Comparison of ENCODE assay signal across 32 cellular contexts in genomic region chr13:97798171-97798821, GRCh38.
A peak's percentile ranks its signal among the peaks of the same experiment; 100 is the strongest.
DNase-seq lines count a peak whose midpoint lies in the region; ATAC-seq, FAIRE-seq and TF ChIP-seq lines count a peak whose summit lies in the region.
"Had no signal": no experiment of that assay in that cellular context is flagged by ENCODE, and none has a peak within 500 bp of the region (broad histone marks: within the 10 kb centered on the region; RNA-seq: fewer than 3 reads in every experiment).

No MANE protein-coding gene starts in this region.

- H3K36me3 ChIP-seq in GM23338 (ENCODE audit: insufficient read depth) (peaks cover 4% of the 10 kb centered on the region; the same call in 1 of the 2 replicates), bronchial epithelial cell (ENCODE audit: control insufficient read depth, insufficient read depth, low read length) (no peaks in the 10 kb centered on the region)
- H3K36me3 ChIP-seq: BE2C, heart left ventricle, pancreas, right atrium auricular region had no signal

- peak overlapping the region; percentile 11; the same call in 1 of the 2 replicates for H2AFZ ChIP-seq in GM23338

- H3K4me3 ChIP-seq in GM23338 = no peak overlapping the region
- no peak overlapping the region for H3K4me3 ChIP-seq in bronchial epithelial cell (ENCODE audit: low read depth, low read length)
- H3K4me3 ChIP-seq: body of pancreas, GM12878, heart left ventricle, lung, pancreas, right atrium auricular region, testis had no signal

- TF ChIP-seq CTCF in GM23338 (conservative IDR thresholded peaks at IDR 0.05; ENCODE audit: low read depth in 2 of 2) (no peak), bronchial epithelial cell (IDR thresholded peaks at IDR 0.05; ENCODE audit: insufficient read depth, low read length, severe bottlenecking) (no peak)

- no peaks in the 10 kb centered on the region for H3K79me2 ChIP-seq in GM23338 (replicated peaks; ENCODE audit: insufficient read depth)

- no peaks in the 10 kb centered on the region for H3K4me1 Mint-ChIP-seq in GM23338

- peak; percentile 41; the same call in 2 of the 3 replicates for ATAC-seq in GM23338
- ATAC-seq: body of pancreas, GM12878, Panc1, pancreas had no signal

- H3F3A ChIP-seq in GM23338 (replicated peaks; ENCODE audit: low read depth) = no peaks in the 10 kb centered on the region

- no peak overlapping the region for H3K4me2 ChIP-seq in GM23338
- H3K4me2 ChIP-seq: KMS-11 had no signal

- H3K9me2 ChIP-seq in GM23338 (ENCODE audit: insufficient read depth) = no peaks in the 10 kb centered on the region

- H3K36me3 Mint-ChIP-seq in GM23338 (ENCODE audit: low read depth) = peaks cover 12% of the 10 kb centered on the region

- H3K4me3 Mint-ChIP-seq in GM23338 = no peak overlapping the region
- H3K4me3 Mint-ChIP-seq: H9, nephron progenitor cell had no signal

- no peaks in the 10 kb centered on the region for H4K20me1 ChIP-seq in GM23338 (replicated peaks; ENCODE audit: insufficient read depth)

- TF ChIP-seq POLR2A in H54 (IDR thresholded peaks at IDR 0.05; ENCODE audit: low read depth, low read length) = no peak

- no peak for FAIRE-seq in bronchial epithelial cell (lab: Jason Lieb, UNC)
- no peak for FAIRE-seq in H54 (lab: Jason Lieb, UNC)
- FAIRE-seq: GM12878, pancreas, urothelium cell line had no signal

- H3K9me3 Mint-ChIP-seq in GM23338 = peaks cover 26% of the 10 kb centered on the region

- H3K27ac Mint-ChIP-seq in GM23338 = no peak overlapping the region
- H3K27ac Mint-ChIP-seq: H9, nephron progenitor cell had no signal

- DNase-seq in GM23338 (ENCODE audit: low spot score) (peak; percentile 4), bronchial epithelial cell (ENCODE audit: low read depth) (peak; percentile 37), head of caudate nucleus (peak; percentile 33 to 87 (median 70)), posterior cingulate gyrus (peak in 8 of 10 donors; percentile 43 to 93 (median 56)), iPS-NIHi11 (ENCODE audit: low spot score) (no peak), H54 (ENCODE audit: insufficient read length, low spot score) (no peak)
- no peak for DNase-seq in activated CD4-positive, alpha-beta T cell treated with anti-CD3 and anti-CD28 coated beads for 4 hours
- DNase-seq: ACHN; activated CD4-positive, alpha-beta T cell treated with anti-CD3 and anti-CD28 coated beads, Interleukin-2, amount 50 U/mL, for 48 hours; activated naive CD4-positive, alpha-beta T cell treated with Interleukin-2 at 50 U/mL for 16 hours; BE2C; body of pancreas; DMS 273 treated with DMSO at 0.1 percent for 48 hours; H9; heart left ventricle; MM.1S; NCI-H2081; NCI-H226; NCI-H526 treated with DMSO at 0.1 percent for 48 hours; nephron progenitor cell; pancreas; SHP77; stimulated activated CD4-positive, alpha-beta T cell treated with anti-CD3 and anti-CD28 coated beads, Interleukin-1b, Interleukin-23, amount 100 ng/mL, for 48 hours; stimulated activated naive CD4-positive, alpha-beta T cell treated with Interleukin-2 at 50 U/mL for 16 hours; T-helper 2 cell; testis had no signal

- H3K27me3 Mint-ChIP-seq in GM23338 (ENCODE audit: insufficient read depth, low read depth, poor library complexity) = peaks cover 5% of the 10 kb centered on the region

- no peak overlapping the region for H3K27ac ChIP-seq in GM23338 (ENCODE audit: low read depth)
- H3K27ac ChIP-seq: body of pancreas, heart left ventricle, KMS-11, pancreas, right atrium auricular region, testis had no signal

- intact Hi-C loops in head of caudate nucleus (cut with DNase I) = no loop called here
- intact Hi-C loops in posterior cingulate gyrus (cut with DNase I) = loop anchor here (5.0 kb wide), 1 partner anchor 781 kb away; no protein-coding TSS in a partner anchor

- H3K4me1 ChIP-seq in GM23338 (ENCODE audit: insufficient read depth) = no peaks in the 10 kb centered on the region; the same call in 1 of the 2 replicates
- H3K4me1 ChIP-seq: BE2C, body of pancreas, heart left ventricle, pancreas, right atrium auricular region, testis had no signal

- H3K27me3 ChIP-seq in GM23338 (ENCODE audit: insufficient read depth) = no peaks in the 10 kb centered on the region
- H3K27me3 ChIP-seq in bronchial epithelial cell (ENCODE audit: control insufficient read depth, insufficient read depth, low read length) = no peaks in the 10 kb centered on the region
- H3K27me3 ChIP-seq: body of pancreas, heart left ventricle, pancreas, right atrium auricular region, testis had no signal

TF ChIP-seq in GM23338, 12 proteins besides CTCF, POLR2A, EP300 and RAD21 (continues in another document):
- TF ChIP-seq EZH2 (IDR thresholded peaks at IDR 0.05; ENCODE audit: low read depth, unreplicated experiment) (no peak), ETS1 (IDR thresholded peaks at IDR 0.05) (no peak), ZNF462 (CRISPR knock-in tag; IDR thresholded peaks at IDR 0.05) (no peak), EZH2phosphoT487 (IDR thresholded peaks at IDR 0.05; ENCODE audit: unreplicated experiment) (no peak), POLR2AphosphoS5 (IDR thresholded peaks at IDR 0.05; ENCODE audit: low read depth) (no peak)

Comparison
In these comparisons a context has a peak if more than half of its experiments do, and no peak if none do; other contexts are left out.
1. DNase-seq: peak in GM23338 (single experiment), bronchial epithelial cell (single experiment), head of caudate nucleus (42 of 42) and posterior cingulate gyrus (8 of 10); none in activated CD4-positive, alpha-beta T cell treated with anti-CD3 and anti-CD28 coated beads for 4 hours (0 of 2), iPS-NIHi11 (single experiment) and H54 (single experiment).